9 cellular contexts compared by ENCODE assay signal in genomic region chr17:45225051-45225700, GRCh38. TPM values are rescaled to one million over a fixed set of nuclear protein-coding genes. Genes with fewer than 3 reads are reported as not detected.
DNase-seq lines count a peak whose midpoint lies in the region; ATAC-seq and TF ChIP-seq lines count a peak whose summit lies in the region.
"Had no signal": no experiment of that assay in that cellular context is flagged by ENCODE, and none has a peak within 500 bp of the region (broad histone marks: within the 10 kb centered on the region; RNA-seq: fewer than 3 reads in every experiment).

No MANE protein-coding gene starts in this region.

- POLR2A ChIA-PET in CD4-positive, alpha-beta memory T cell (lab: Charles Lee; ENCODE audit: partially characterized antibody) = interaction anchor here (0.8 to 24.4 kb wide), 18 partner anchors 8 to 360 kb away, joined by 3 to 1143 read pairs (median 5); partner anchors contain the start of genes ACBD4, HEXIM1, HEXIM2 and MAP3K14

- H3K9me2 ChIP-seq in OCI-LY1 (ENCODE audit: low read depth, low read length) = no peaks in the 10 kb centered on the region
- no peaks in the 10 kb centered on the region for H3K9me2 ChIP-seq in Karpas-422 (replicated peaks; ENCODE audit: insufficient read depth, low read length)

- intact Hi-C loops in CD4-positive, alpha-beta memory T cell (cut with micrococcal nuclease) = loop anchor here (5.0 kb wide), 1 partner anchor 967 kb away; the partner anchor contains the start of gene KANSL1

- peaks cover 9 to 55% of the 10 kb centered on the region in 2 donors for H3K36me3 Mint-ChIP-seq in CD4-positive, alpha-beta memory T cell
- H3K36me3 Mint-ChIP-seq in activated naive CD4-positive, alpha-beta T cell treated with anti-CD3 and anti-CD28 coated beads, Interleukin-2, amount 50 U/mL, for 72 hours = peaks cover 31 to 54% of the 10 kb centered on the region in 2 donors
- peaks cover 0 to 7% of the 10 kb centered on the region in 2 donors for H3K36me3 Mint-ChIP-seq in naive B cell

- H3K27me3 ChIP-seq in CD4-positive, alpha-beta memory T cell (ENCODE audit: insufficient read depth, low read length) = no peaks in the 10 kb centered on the region
- no peaks in the 10 kb centered on the region; the same call in 1 of the 2 replicates for H3K27me3 ChIP-seq in OCI-LY1 (ENCODE audit: insufficient read depth, low read length)
- no peaks in the 10 kb centered on the region for H3K27me3 ChIP-seq in Karpas-422 (ENCODE audit: low read length)

- H3K27ac Mint-ChIP-seq in CD4-positive, alpha-beta memory T cell = peak overlapping the region; percentile 99 to 100 (median 100)
- H3K27ac Mint-ChIP-seq in activated naive CD4-positive, alpha-beta T cell treated with anti-CD3 and anti-CD28 coated beads, Interleukin-2, amount 50 U/mL, for 72 hours = peak overlapping the region; percentile 99 to 100
- peak overlapping the region; percentile 99 to 100 (median 100) for H3K27ac Mint-ChIP-seq in naive B cell

- H3K9me3 ChIP-seq in CD4-positive, alpha-beta memory T cell (ENCODE audit: control insufficient read depth in 1 of 2, low read length in 2 of 2) = no peaks in the 10 kb centered on the region
- H3K9me3 ChIP-seq in OCI-LY1 (ENCODE audit: low read length) (no peaks in the 10 kb centered on the region), Karpas-422 (ENCODE audit: low read length) (no peaks in the 10 kb centered on the region)

- H4K20me1 ChIP-seq in OCI-LY1 (ENCODE audit: insufficient read depth, low read length) (no peaks in the 10 kb centered on the region), Karpas-422 (ENCODE audit: insufficient read depth, low read depth, low read length) (peaks cover 6% of the 10 kb centered on the region; the same call in 1 of the 2 replicates)

- no peak for TF ChIP-seq CTCF in OCI-LY1 (IDR thresholded peaks at IDR 0.05; ENCODE audit: low read length)

- H2AFZ ChIP-seq in OCI-LY1 (ENCODE audit: low read length) (no peak overlapping the region), Karpas-422 (ENCODE audit: low read length) (no peak overlapping the region)

- peaks cover 31 to 85% (median 50%) of the 10 kb centered on the region in 4 donors for H3K4me1 Mint-ChIP-seq in CD4-positive, alpha-beta memory T cell
- peaks cover 76 to 91% (median 85%) of the 10 kb centered on the region in 3 donors for H3K4me1 Mint-ChIP-seq in naive B cell

- H3K4me1 ChIP-seq in CD4-positive, alpha-beta memory T cell (ENCODE audit: insufficient read depth, low read length) = peaks cover 69% of the 10 kb centered on the region
- H3K4me1 ChIP-seq in OCI-LY1 (ENCODE audit: insufficient read depth, low read length, severe bottlenecking) (peaks cover 74% of the 10 kb centered on the region), Karpas-422 (ENCODE audit: low read length) (peaks cover 30% of the 10 kb centered on the region)

- H3K36me3 ChIP-seq in CD4-positive, alpha-beta memory T cell (ENCODE audit: insufficient read depth, low read length) = no peaks in the 10 kb centered on the region
- H3K36me3 ChIP-seq in OCI-LY1 (ENCODE audit: insufficient read depth, low read length) (no peaks in the 10 kb centered on the region), Karpas-422 (ENCODE audit: insufficient read depth, low read length) (no peaks in the 10 kb centered on the region)

- peak in 2 of 5 donors; percentile 40 to 74 for DNase-seq in CD4-positive, alpha-beta memory T cell
- peak; percentile 29 to 87 for DNase-seq in activated naive CD4-positive, alpha-beta T cell treated with anti-CD3 and anti-CD28 coated beads, Interleukin-2, amount 50 U/mL, for 72 hours (ENCODE audit: low spot score in 2 of 2)
- DNase-seq in naive B cell (no peak), Karpas-422 (no peak), GOT3 (lab: John Stamatoyannopoulos, UW) (no peak), NCI-H226 (no peak), NCI-H2196 treated with DMSO at 0.1 percent for 48 hours (lab: John Stamatoyannopoulos, UW; ENCODE audit: unreplicated experiment) (no peak)

- H3K9ac ChIP-seq in OCI-LY1 (ENCODE audit: low read length) (peak overlapping the region; percentile 66), Karpas-422 (ENCODE audit: low read length) (no peak overlapping the region)

- peaks cover 5% of the 10 kb centered on the region; the same call in 1 of the 2 replicates for H3F3A ChIP-seq in OCI-LY1 (ENCODE audit: insufficient read depth, low read length)

- no peaks in the 10 kb centered on the region for H3K27me3 Mint-ChIP-seq in CD4-positive, alpha-beta memory T cell
- H3K27me3 Mint-ChIP-seq in naive B cell = no peaks in the 10 kb centered on the region

- CTCF ChIA-PET in CD4-positive, alpha-beta memory T cell (lab: Charles Lee; ENCODE audit: partially characterized antibody) = interaction anchor here (1.0 to 4.1 kb wide), 7 partner anchors 11 to 160 kb away, joined by 3 to 56 read pairs (median 12); partner anchors contain the start of gene ACBD4

- no peaks in the 10 kb centered on the region for H3K79me2 ChIP-seq in OCI-LY1 (ENCODE audit: insufficient read depth, low read length)
- H3K79me2 ChIP-seq in Karpas-422 (ENCODE audit: low read length) = no peaks in the 10 kb centered on the region

- peak overlapping the region; percentile 96 to 100 (median 99) for H3K4me3 Mint-ChIP-seq in CD4-positive, alpha-beta memory T cell
- peak overlapping the region; percentile 96 to 99 (median 98) for H3K4me3 Mint-ChIP-seq in naive B cell

- peak overlapping the region; percentile 95 for H3K4me2 ChIP-seq in OCI-LY1 (ENCODE audit: low read length)
- no peak overlapping the region for H3K4me2 ChIP-seq in Karpas-422 (ENCODE audit: low read depth, low read length, poor library complexity, severe bottlenecking)

- peak overlapping the region; percentile 43 to 74 for H3K4me3 ChIP-seq in CD4-positive, alpha-beta memory T cell (ENCODE audit: low read length in 2 of 2)
- H3K4me3 ChIP-seq in OCI-LY1 (ENCODE audit: low read depth, low read length, poor library complexity, severe bottlenecking) (peak overlapping the region; percentile 48), Karpas-422 (ENCODE audit: low read length) (no peak overlapping the region)

- peak in 1 of 2 donors; percentile 16 for ATAC-seq in activated naive CD4-positive, alpha-beta T cell treated with anti-CD3 and anti-CD28 coated beads, Interleukin-2, amount 50 U/mL, for 72 hours
- ATAC-seq in naive B cell (ENCODE audit: low read depth in 2 of 2) = no peak

- H3K9me3 Mint-ChIP-seq in CD4-positive, alpha-beta memory T cell = no peaks in the 10 kb centered on the region
- H3K9me3 Mint-ChIP-seq in activated naive CD4-positive, alpha-beta T cell treated with anti-CD3 and anti-CD28 coated beads, Interleukin-2, amount 50 U/mL, for 72 hours = no peaks in the 10 kb centered on the region
- no peaks in the 10 kb centered on the region for H3K9me3 Mint-ChIP-seq in naive B cell

- H3K27ac ChIP-seq in CD4-positive, alpha-beta memory T cell (ENCODE audit: low read depth, low read length) = peak overlapping the region; percentile 97
- H3K27ac ChIP-seq in OCI-LY1 (ENCODE audit: low read depth, low read length, poor library complexity, severe bottlenecking) (peak overlapping the region; percentile 95), Karpas-422 (ENCODE audit: low read length) (no peak overlapping the region)

RNA-seq across cellular contexts. Expression of gene FMNL1, which starts 3.5 kb away (rescaled TPM):
- total RNA-seq in CD4-positive, alpha-beta memory T cell = 100 to 1,000 TPM; 403 to 405 TPM
- 10 to 100 TPM in 1 of 2 donors, 1 to 10 TPM in 1; 8.1 to 64.4 TPM for polyA plus RNA-seq in CD4-positive, alpha-beta memory T cell
- total RNA-seq in activated naive CD4-positive, alpha-beta T cell treated with anti-CD3 and anti-CD28 coated beads, Interleukin-2, amount 50 U/mL, for 72 hours = 100 to 1,000 TPM; 221 to 735 TPM
- 10 to 100 TPM; 16.9 to 47.0 (median 22.3) TPM for polyA plus RNA-seq in naive B cell (ENCODE audit: low read depth in 6 of 6)
- total RNA-seq in Karpas-422 (2014; rRNA removed; shearing (Covaris generic); ENCODE audit: low replicate concordance) = not detected in 2 replicates

RNA-seq across cellular contexts. Expression of gene SPATA32, which starts 36.7 kb away (rescaled TPM):
- total RNA-seq in CD4-positive, alpha-beta memory T cell = under 1 TPM; 0.22 to 0.41 TPM
- under 1 TPM; 0.25 to 0.49 TPM for polyA plus RNA-seq in CD4-positive, alpha-beta memory T cell
- under 1 TPM; 0.37 to 0.50 TPM for total RNA-seq in activated naive CD4-positive, alpha-beta T cell treated with anti-CD3 and anti-CD28 coated beads, Interleukin-2, amount 50 U/mL, for 72 hours
- polyA plus RNA-seq in naive B cell (ENCODE audit: low read depth in 6 of 6) = 1 to 10 TPM in 1 of 6 donors, under 1 TPM in 4, not detected in 1; 0.16 to 4.6 (median 0.31) TPM
- total RNA-seq in Karpas-422 (2014; rRNA removed; shearing (Covaris generic); ENCODE audit: low replicate concordance) = not detected in 2 replicates
- total RNA-seq: endothelial cell of umbilical vein had no signal
- polyA plus RNA-seq: endothelial cell of umbilical vein had no signal

Comparison
In these comparisons a context has a peak if more than half of its experiments do, and no peak if none do; other contexts are left out.
1. DNase-seq: peak in activated naive CD4-positive, alpha-beta T cell treated with anti-CD3 and anti-CD28 coated beads, Interleukin-2, amount 50 U/mL, for 72 hours (2 of 2); none in naive B cell (single experiment), Karpas-422 (single experiment), GOT3 (single experiment), NCI-H226 (single experiment) and NCI-H2196 treated with DMSO at 0.1 percent for 48 hours (single experiment).
2. RNA of gene FMNL1, which starts 3.5 kb away (total RNA-seq): 221 to 735 TPM in activated naive CD4-positive, alpha-beta T cell treated with anti-CD3 and anti-CD28 coated beads, Interleukin-2, amount 50 U/mL, for 72 hours and 403 to 405 TPM in CD4-positive, alpha-beta memory T cell; not detected in Karpas-422; every median in the first group is over 100 times any median in the second.
3. Peak in every context shown above with its lines, with median percentiles within 50 percentile points of each other: H3K27ac Mint-ChIP-seq.